1 cellular context compared by ENCODE assay signal in the genomic region with DNA sequence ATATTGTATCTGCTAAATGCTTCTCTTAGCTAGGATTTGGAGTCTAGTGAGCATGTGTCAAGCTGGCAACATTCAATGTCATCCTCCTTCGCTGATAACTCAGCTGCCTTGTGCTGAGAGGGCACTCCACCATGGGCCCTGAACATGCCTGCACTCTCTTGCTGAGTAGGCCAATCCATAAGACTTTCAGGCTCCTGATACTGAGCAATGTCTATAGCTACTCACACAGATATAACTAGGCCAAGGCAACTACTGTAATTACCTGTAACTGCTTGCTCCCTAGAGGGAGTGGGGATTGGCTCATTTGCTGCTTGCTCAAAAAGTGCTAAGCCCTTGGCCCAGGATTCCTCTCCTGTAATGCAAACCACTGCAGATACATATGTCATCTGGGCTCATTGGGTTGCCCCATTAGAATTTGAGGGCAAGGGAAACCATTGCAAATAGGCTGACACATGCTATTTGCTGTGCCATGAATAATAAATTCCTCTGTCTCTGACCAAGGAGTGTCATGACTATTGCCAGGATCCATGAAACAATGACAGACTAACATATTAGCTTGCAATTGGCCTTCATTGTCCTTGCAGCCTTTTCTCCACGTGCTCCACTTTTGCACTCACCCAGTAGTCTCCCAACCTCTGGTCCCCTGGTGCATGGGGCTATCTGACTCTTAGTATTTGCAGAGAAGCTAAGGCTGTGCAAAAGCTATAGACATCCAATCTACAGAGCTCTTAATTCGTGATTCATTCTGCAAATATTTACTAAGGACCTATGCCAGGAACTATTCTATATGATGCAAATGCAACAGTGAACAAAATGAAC.
TF ChIP-seq lines count a peak whose summit lies in the region.

No MANE protein-coding gene starts in this region.

TF ChIP-seq in A549, 52 proteins besides CTCF, POLR2A, EP300 and RAD21 (continued from another document):
- no peak for TF ChIP-seq CEBPB (IDR thresholded peaks at IDR 0.05)
- TF ChIP-seq MAFK (IDR thresholded peaks at IDR 0.05; ENCODE audit: partially characterized antibody): peak; percentile 46
- TF ChIP-seq FOSB (CRISPR knock-in tag; IDR thresholded peaks at IDR 0.05): no peak
- TF ChIP-seq PHF8 (IDR thresholded peaks at IDR 0.05; ENCODE audit: borderline replicate concordance, low read depth): no peak
- no peak for TF ChIP-seq BHLHE40 (IDR thresholded peaks at IDR 0.05; ENCODE audit: low read depth, low read length)
- peak; percentile 36; the same call in 1 of the 2 replicates for TF ChIP-seq MAX (IDR thresholded peaks at IDR 0.05)
- TF ChIP-seq FOSL2 (IDR thresholded peaks at IDR 0.05): no peak
- peak; percentile 41 for TF ChIP-seq FOSL2 (CRISPR knock-in tag; IDR thresholded peaks at IDR 0.05)
- no peak for TF ChIP-seq TFCP2L1 (CRISPR knock-in tag; IDR thresholded peaks at IDR 0.05)
- TF ChIP-seq ZC3H11A (IDR thresholded peaks at IDR 0.05): no peak
- TF ChIP-seq NFE2L2 (conservative IDR thresholded peaks at IDR 0.05; ENCODE audit: low read length): no peak
- TF ChIP-seq GATA3 (IDR thresholded peaks at IDR 0.05; ENCODE audit: borderline replicate concordance): no peak
